ENCODE assay signal across 25 cellular contexts in the genomic region with DNA sequence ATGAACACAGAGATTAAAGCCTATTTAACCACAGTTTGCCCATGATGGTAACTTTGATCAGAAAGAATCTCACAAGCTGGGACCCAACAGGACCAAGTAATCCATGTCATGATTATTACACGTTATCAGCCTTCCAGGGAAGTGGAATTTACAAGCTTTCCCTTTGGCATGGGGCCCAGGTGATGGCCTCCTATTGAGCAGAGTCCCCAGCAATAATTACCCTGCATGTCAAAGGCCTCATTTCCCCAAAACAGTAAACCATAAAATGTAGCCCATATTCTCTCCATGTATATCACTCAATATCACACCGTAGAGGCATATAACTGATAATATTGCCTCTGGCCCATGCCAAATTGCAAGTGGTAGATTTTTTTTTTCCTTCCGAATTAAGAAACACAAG. TPM values are rescaled to one million over a fixed set of nuclear protein-coding genes. Genes with fewer than 3 reads are reported as not detected.
DNase-seq lines count a peak whose midpoint lies in the region; ATAC-seq and TF ChIP-seq lines count a peak whose summit lies in the region.
"Had no signal": no experiment of that assay in that cellular context is flagged by ENCODE, and none has a peak within 500 bp of the region (broad histone marks: within the 10 kb centered on the region; RNA-seq: fewer than 3 reads in every experiment).

No MANE protein-coding gene starts in this region.

- CTCF ChIA-PET in A673 (lab: Charles Lee), result no interaction called here

- H3K4me1 ChIP-seq in A673 (ENCODE audit: insufficient read depth, low read length, poor library complexity, severe bottlenecking), result peaks cover 7% of the 10 kb centered on the region
- H3K4me1 ChIP-seq in CD4-positive, CD25-positive, alpha-beta regulatory T cell (ENCODE audit: control insufficient read depth, insufficient read depth, low read length, poor library complexity, severe bottlenecking), result peaks cover 14% of the 10 kb centered on the region
- H3K4me1 ChIP-seq: Caco-2 had no signal

- H3K4me1 Mint-ChIP-seq in CD4-positive, CD25-positive, alpha-beta regulatory T cell, result peaks cover 8 to 35% (median 20%) of the 10 kb centered on the region in 4 donors
- H3K4me1 Mint-ChIP-seq in T-helper 17 cell, result peaks cover 22% of the 10 kb centered on the region

- no peaks in the 10 kb centered on the region for H3K36me3 ChIP-seq in A673 (ENCODE audit: insufficient read depth, low read length, poor library complexity, severe bottlenecking)
- H3K36me3 ChIP-seq in CD4-positive, CD25-positive, alpha-beta regulatory T cell (ENCODE audit: control insufficient read depth, insufficient read depth, low read length), result no peaks in the 10 kb centered on the region
- H3K36me3 ChIP-seq: thoracic aorta had no signal

- H3K27me3 Mint-ChIP-seq in CD4-positive, CD25-positive, alpha-beta regulatory T cell, result no peaks in the 10 kb centered on the region
- H3K27me3 Mint-ChIP-seq in T-helper 17 cell, result no peaks in the 10 kb centered on the region

- H3K4me3 Mint-ChIP-seq in CD4-positive, CD25-positive, alpha-beta regulatory T cell, result peak overlapping the region; percentile 14 to 91 (median 44)
- no peak overlapping the region for H3K4me3 Mint-ChIP-seq in T-helper 17 cell

- peak overlapping the region in 1 of 3 donors; percentile 40 for H3K27ac Mint-ChIP-seq in CD4-positive, CD25-positive, alpha-beta regulatory T cell
- H3K27ac Mint-ChIP-seq in T-helper 17 cell, result no peak overlapping the region

- no peaks in the 10 kb centered on the region for H3K9me3 ChIP-seq in A673 (ENCODE audit: low read depth, low read length, poor library complexity, severe bottlenecking)
- H3K9me3 ChIP-seq in CD4-positive, CD25-positive, alpha-beta regulatory T cell (ENCODE audit: control insufficient read depth in 2 of 2, low read length in 2 of 2), result no peaks in the 10 kb centered on the region
- no peaks in the 10 kb centered on the region for H3K9me3 ChIP-seq in T-helper 17 cell (ENCODE audit: control insufficient read depth, low read length, poor library complexity, severe bottlenecking)
- H3K9me3 ChIP-seq: body of pancreas, Caco-2, thoracic aorta had no signal

- BruUV-seq in A673 (replicated peaks; lab: Mats Ljungman, UMichigan), result no TSS peak

- POLR2A ChIA-PET in A673 (lab: Charles Lee; ENCODE audit: low non-redundant PET), result no interaction called here

- no peak for TF ChIP-seq CTCF in A673 (conservative IDR thresholded peaks at IDR 0.05; ENCODE audit: low read depth, low read length)

- intact Hi-C loops in A673 (cut with micrococcal nuclease; ENCODE audit: unreplicated experiment), result loop anchor here (2.0 to 10.0 kb wide), 3 partner anchors 105 to 217 kb away; partner anchors contain the start of gene OSBPL6
- intact Hi-C loops in left colon (cut with DNase I, micrococcal nuclease), result no loop called here

- H3K27me3 ChIP-seq in A673 (replicated peaks; ENCODE audit: insufficient read depth, low read depth, low read length, poor library complexity), result no peaks in the 10 kb centered on the region
- H3K27me3 ChIP-seq in CD4-positive, CD25-positive, alpha-beta regulatory T cell (ENCODE audit: control insufficient read depth, insufficient read depth, low read length), result no peaks in the 10 kb centered on the region
- H3K27me3 ChIP-seq: body of pancreas, hepatocyte had no signal

- H3K9me3 Mint-ChIP-seq in CD4-positive, CD25-positive, alpha-beta regulatory T cell, result peaks cover 0 to 1% (median 0%) of the 10 kb centered on the region in 7 donors

- ATAC-seq in CD4-positive, CD25-positive, alpha-beta regulatory T cell (ENCODE audit: low read depth in 2 of 2), result no peak
- ATAC-seq in left colon, result peak; percentile 12
- ATAC-seq in T-helper 17 cell, result no peak
- ATAC-seq: body of pancreas had no signal

- H3K36me3 Mint-ChIP-seq in CD4-positive, CD25-positive, alpha-beta regulatory T cell, result no peaks in the 10 kb centered on the region
- H3K36me3 Mint-ChIP-seq in T-helper 17 cell (ENCODE audit: low read depth), result no peaks in the 10 kb centered on the region

- DNase-seq in A673 (ENCODE audit: low spot score) (peak; percentile 20), LoVo (ENCODE audit: low spot score) (peak; percentile 32), left colon (peak in 1 of 2 donors; percentile 59), OCI-M1 (lab: John Stamatoyannopoulos, UW) (no peak), hippocampal formation (lab: John Stamatoyannopoulos, UW) (no peak), T-helper 17 cell (no peak), RPMI8226 (no peak)
- no peak for DNase-seq in CD4-positive, CD25-positive, alpha-beta regulatory T cell
- DNase-seq: activated CD4-positive, alpha-beta T cell treated with anti-CD3 and anti-CD28 coated beads, Interleukin-2, amount 50 U/mL, for 1 hour; activated CD8-positive, alpha-beta memory T cell treated with anti-CD3 and anti-CD28 coated beads, Interleukin-2, amount 50 U/mL, for 4 hours; body of pancreas; Caco-2; effector CD4-positive, alpha-beta T cell; erythroblast; GOT3; NCI-H1694 treated with DMSO at 0.1 percent for 48 hours; NCI-H226; occipital lobe; retina; stimulated activated CD4-positive, alpha-beta T cell treated with anti-CD3 and anti-CD28 coated beads, Interleukin-4, amount 100 ng/mL, for 1 hour; stimulated activated naive CD4-positive, alpha-beta T cell treated with Interleukin-2 at 50 U/mL for 16 hours; T-helper 9 cell had no signal

- no peak overlapping the region for H3K4me3 ChIP-seq in A673 (ENCODE audit: low read depth, low read length, poor library complexity, severe bottlenecking)
- H3K4me3 ChIP-seq in CD4-positive, CD25-positive, alpha-beta regulatory T cell (ENCODE audit: low read depth, low read length), result no peak overlapping the region
- H3K4me3 ChIP-seq: body of pancreas, hepatocyte, thoracic aorta had no signal

- H3K27ac ChIP-seq in A673 (ENCODE audit: low read depth, low read length, poor library complexity, severe bottlenecking), result no peak overlapping the region
- H3K27ac ChIP-seq in CD4-positive, CD25-positive, alpha-beta regulatory T cell (ENCODE audit: insufficient read depth, low read length, poor library complexity, severe bottlenecking), result no peak overlapping the region
- H3K27ac ChIP-seq: body of pancreas, hepatocyte, RWPE1, thoracic aorta had no signal

RNA-seq across cellular contexts. Expression of gene PRKRA, which starts 38.9 kb away (rescaled TPM):
- total RNA-seq in A673 (2021), result 62.6 and 66.4 TPM in 2 replicates
- 103 TPM for total RNA-seq in CD4-positive, CD25-positive, alpha-beta regulatory T cell
- polyA plus RNA-seq in CD4-positive, CD25-positive, alpha-beta regulatory T cell, result 10 to 100 TPM; 50.8 to 58.6 (median 52.7) TPM
- 10 to 100 TPM; 31.1 to 31.4 TPM for total RNA-seq in left colon
- total RNA-seq in T-helper 17 cell, result 100 to 1,000 TPM; 110 to 119 TPM

RNA-seq across cellular contexts. Expression of gene PJVK, which starts 39.1 kb away (rescaled TPM):
- total RNA-seq in A673 (2021), result 1.9 and 2.3 TPM in 2 replicates
- 3.1 TPM for total RNA-seq in CD4-positive, CD25-positive, alpha-beta regulatory T cell
- polyA plus RNA-seq in CD4-positive, CD25-positive, alpha-beta regulatory T cell, result under 1 TPM; 0.22 to 0.72 (median 0.45) TPM
- 1 to 10 TPM; 1.1 TPM for total RNA-seq in left colon
- total RNA-seq in T-helper 17 cell, result 1 to 10 TPM; 3.8 to 6.1 TPM

Comparison
In these comparisons a context has a peak if more than half of its experiments do, and no peak if none do; other contexts are left out.
1. DNase-seq: peak in A673 (single experiment) and LoVo (single experiment); none in CD4-positive, CD25-positive, alpha-beta regulatory T cell (0 of 3), OCI-M1 (single experiment), hippocampal formation (0 of 2), T-helper 17 cell (0 of 3) and RPMI8226 (single experiment).